In the genomic region with DNA sequence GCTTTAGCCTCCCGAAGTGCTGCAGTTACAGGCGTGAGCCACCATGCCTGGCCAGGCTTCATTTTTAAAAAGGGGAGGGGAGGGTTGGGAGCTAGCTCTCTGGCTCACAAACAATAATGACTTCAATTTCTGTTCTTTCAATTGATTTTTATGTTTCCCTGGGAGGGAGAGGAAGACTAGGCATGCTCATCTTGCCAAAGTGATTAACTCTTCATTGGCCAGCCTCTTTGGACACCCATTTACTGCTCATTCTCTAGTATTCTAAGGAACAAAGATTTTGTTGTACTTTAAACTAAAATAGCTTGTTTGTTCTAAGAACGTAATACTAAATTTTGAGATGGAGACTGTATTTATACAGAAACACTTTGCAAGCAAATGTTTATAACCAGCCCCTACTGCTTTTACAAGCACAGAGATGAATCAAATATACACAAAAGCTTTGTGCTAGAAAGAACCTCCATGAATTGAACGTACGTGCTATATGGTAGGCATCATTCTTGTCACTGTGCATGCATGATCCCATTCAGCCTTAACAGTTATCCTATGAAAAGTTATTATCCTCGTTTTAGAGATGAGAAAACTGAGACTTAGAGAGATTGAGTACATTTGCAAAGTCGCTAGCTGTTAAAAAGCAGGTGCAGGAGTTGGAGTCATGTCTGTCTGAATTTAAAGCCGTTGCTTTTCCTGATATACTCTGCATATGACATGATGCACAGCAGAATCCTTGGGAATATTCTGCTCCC, we compare ENCODE assay signal across 20 cellular contexts. TPM values are rescaled to one million over a fixed set of nuclear protein-coding genes. Genes with fewer than 3 reads are reported as not detected.
"Had no signal": no experiment of that assay in that cellular context is flagged by ENCODE, and none has a peak within 500 bp of the region (broad histone marks: within the 10 kb centered on the region; RNA-seq: fewer than 3 reads in every experiment).

No MANE protein-coding gene starts in this region.

- H3K27ac ChIP-seq: breast epithelium, gastroesophageal sphincter, left lung, right atrium auricular region, testis, upper lobe of left lung had no signal

- H3K4me3 ChIP-seq: breast epithelium, gastroesophageal sphincter, left lung, right atrium auricular region, skin epidermis, testis, upper lobe of left lung had no signal

- H3K36me3 ChIP-seq: breast epithelium, gastroesophageal sphincter, left lung, right atrium auricular region, upper lobe of left lung had no signal

- H3K9me3 ChIP-seq: breast epithelium, left lung, right atrium auricular region, testis, upper lobe of left lung had no signal

- H3K4me1 ChIP-seq: breast epithelium, gastroesophageal sphincter, left lung, right atrium auricular region, testis, upper lobe of left lung had no signal

- H3K27me3 ChIP-seq: breast epithelium, gastroesophageal sphincter, right atrium auricular region, testis, upper lobe of left lung had no signal

- DNase-seq: activated CD4-positive, alpha-beta T cell treated with anti-CD3 and anti-CD28 coated beads, Interleukin-2, amount 10 ng/mL, durations not matched to agents 24 days and 14 days; activated CD8-positive, alpha-beta T cell treated with anti-CD3 and anti-CD28 coated beads for 36 hours; activated naive CD4-positive, alpha-beta T cell treated with anti-CD3 and anti-CD28 coated beads for 36 hours; activated naive CD8-positive, alpha-beta T cell treated with anti-CD3 and anti-CD28 coated beads, Interleukin-2, amount 50 U/mL, for 24 hours; activated T-cell treated with anti-CD3 and anti-CD28 coated beads, Interleukin-2, amount 50 U/mL, for 1 hour; aorta; cerebellar nuclear complex; effector CD8-positive, alpha-beta T cell; kidney; left lung; mammary epithelial cell; occipital lobe; T-helper 1 cell; T1000; testis; upper lobe of left lung had no signal

RNA-seq across cellular contexts. Expression of a gene that starts 43.2 kb away (rescaled TPM):
- total RNA-seq: activated CD4-positive, alpha-beta T cell treated with anti-CD3 and anti-CD28 coated beads, Interleukin-2, amount 10 ng/mL, durations not matched to agents 24 days and 14 days had no signal
